In the genomic region with DNA sequence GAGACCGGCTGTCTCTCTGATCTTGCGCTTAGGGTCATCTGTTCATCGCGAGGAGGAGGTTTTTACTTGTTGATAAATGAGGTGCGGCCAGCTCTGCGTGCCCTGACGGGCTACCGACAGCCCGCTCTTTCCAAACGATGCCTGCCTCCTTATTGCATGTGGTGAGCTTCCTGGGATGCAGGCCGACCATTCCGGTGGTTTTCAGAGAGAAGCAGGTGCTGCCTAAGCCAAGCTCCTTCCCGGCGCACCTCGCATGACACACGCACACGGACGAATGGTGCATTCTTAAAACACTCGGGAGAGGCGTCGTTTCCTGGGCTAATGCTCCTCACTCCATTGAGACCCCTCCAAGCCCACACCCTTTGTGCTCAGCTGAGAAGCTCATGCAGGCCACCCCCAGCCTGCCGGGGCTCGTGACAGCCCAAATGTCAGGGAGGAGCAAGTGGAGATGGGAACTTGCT, we compare ENCODE assay signal across 28 cellular contexts.
A peak's percentile ranks its signal among the peaks of the same experiment; 100 is the strongest.
DNase-seq lines count a peak whose midpoint lies in the region; ATAC-seq and TF ChIP-seq lines count a peak whose summit lies in the region.
"Had no signal": no experiment of that assay in that cellular context is flagged by ENCODE, and none has a peak within 500 bp of the region (broad histone marks: within the 10 kb centered on the region; RNA-seq: fewer than 3 reads in every experiment).

No MANE protein-coding gene starts in this region.

- H3K4me3 ChIP-seq in dorsolateral prefrontal cortex (no peak overlapping the region), neural progenitor cell (no peak overlapping the region)
- H3K4me3 ChIP-seq: adrenal gland, body of pancreas, HAP-1, SK-N-MC, thyroid gland had no signal

- peak overlapping the region; percentile 77 for H3K27ac Mint-ChIP-seq in neural progenitor cell
- H3K27ac Mint-ChIP-seq: activated naive CD4-positive, alpha-beta T cell treated with anti-CD3 and anti-CD28 coated beads for 36 hours; CD8-positive, alpha-beta memory T cell; stimulated activated naive CD8-positive, alpha-beta T cell treated with anti-CD3 and anti-CD28 coated beads, Interleukin-15, Interleukin-2, amounts not matched to agents 100 ng/mL and 50 ng/mL, for 24 hours; T-helper 17 cell had no signal

- TF ChIP-seq CTCF in dorsolateral prefrontal cortex (IDR thresholded peaks at IDR 0.05 in 54 of 56, conservative IDR thresholded peaks at IDR 0.05 in 2 of 56; ENCODE audit: low read depth in 1 of 56, partially characterized antibody in 56 of 56) (no peak), neural progenitor cell (IDR thresholded peaks at IDR 0.05) (no peak)

- H3K27me3 ChIP-seq in dorsolateral prefrontal cortex, result peaks cover 0 to 20% (median 0%) of the 10 kb centered on the region in 45 donors
- H3K27me3 ChIP-seq in neural progenitor cell, result no peaks in the 10 kb centered on the region
- H3K27me3 ChIP-seq: body of pancreas, thyroid gland had no signal

- H3K4me2 ChIP-seq in neural progenitor cell, result no peak overlapping the region

- in situ Hi-C loops in KBM-7 (cut with MboI; ENCODE audit: low pct_unique_long_range_greater_than_20kb, low sequenced_read_pairs), result no loop called here

- H3K27ac ChIP-seq in dorsolateral prefrontal cortex (no peak overlapping the region), neural progenitor cell (no peak overlapping the region)
- H3K27ac ChIP-seq: adrenal gland, body of pancreas, RWPE1, SK-N-MC, thyroid gland had no signal

- no peak overlapping the region for H2AFZ ChIP-seq in neural progenitor cell (replicated peaks)

- peaks cover 3% of the 10 kb centered on the region for H3K27me3 Mint-ChIP-seq in neural progenitor cell (ENCODE audit: insufficient read depth, low read depth)

- no peak overlapping the region for H3K4me3 Mint-ChIP-seq in neural progenitor cell
- H3K4me3 Mint-ChIP-seq: activated naive CD4-positive, alpha-beta T cell treated with anti-CD3 and anti-CD28 coated beads for 36 hours; CD8-positive, alpha-beta memory T cell; stimulated activated naive CD8-positive, alpha-beta T cell treated with anti-CD3 and anti-CD28 coated beads, Interleukin-15, Interleukin-2, amounts not matched to agents 100 ng/mL and 50 ng/mL, for 24 hours; T-helper 17 cell had no signal

- H3K36me3 ChIP-seq in neural progenitor cell, result no peaks in the 10 kb centered on the region
- H3K36me3 ChIP-seq: adrenal gland, HAP-1, thyroid gland had no signal

- no peaks in the 10 kb centered on the region for H3K36me3 Mint-ChIP-seq in neural progenitor cell
- H3K36me3 Mint-ChIP-seq: CD8-positive, alpha-beta memory T cell had no signal

- H3F3A ChIP-seq in neural progenitor cell (ENCODE audit: low read depth), result no peaks in the 10 kb centered on the region

- H3K4me1 Mint-ChIP-seq in neural progenitor cell, result peaks cover 17% of the 10 kb centered on the region
- H3K4me1 Mint-ChIP-seq: CD8-positive, alpha-beta memory T cell had no signal

- peaks cover 3% of the 10 kb centered on the region for H3K9me3 Mint-ChIP-seq in neural progenitor cell
- H3K9me3 Mint-ChIP-seq: activated naive CD4-positive, alpha-beta T cell treated with anti-CD3 and anti-CD28 coated beads for 36 hours; CD8-positive, alpha-beta memory T cell; stimulated activated naive CD8-positive, alpha-beta T cell treated with anti-CD3 and anti-CD28 coated beads, Interleukin-15, Interleukin-2, amounts not matched to agents 100 ng/mL and 50 ng/mL, for 24 hours had no signal

- peak; percentile 46 for DNase-seq in cardiac septum (ENCODE audit: low spot score)
- no peak for DNase-seq in Right ventricle myocardium superior
- DNase-seq in dorsolateral prefrontal cortex, result peak in 7 of 10 donors; percentile 2 to 33 (median 12)
- DNase-seq in neural progenitor cell (ENCODE audit: low spot score), result no peak
- peak; percentile 25 for DNase-seq in ureter (ENCODE audit: low spot score)
- no peak for DNase-seq in hippocampal formation (lab: John Stamatoyannopoulos, UW)
- DNase-seq in KBM-7, result no peak
- DNase-seq: activated CD4-positive, alpha-beta T cell treated with anti-CD3 and anti-CD28 coated beads for 1 hour; activated naive CD4-positive, alpha-beta T cell treated with anti-CD3 and anti-CD28 coated beads for 36 hours; AML-193; CD8-positive, alpha-beta memory T cell; DMS 273 treated with DMSO at 0.1 percent for 48 hours; effector CD8-positive, alpha-beta T cell; erythroblast; glutamatergic neuron; mammary epithelial cell; NCI-H1105 treated with DMSO at 0.1 percent for 48 hours; NCI-H1930; NCI-H82; T-helper 17 cell; thyroid gland had no signal

- peaks cover 8% of the 10 kb centered on the region for H3K4me1 ChIP-seq in neural progenitor cell
- H3K4me1 ChIP-seq: adrenal gland, body of pancreas, HAP-1, thyroid gland had no signal

- intact Hi-C loops in cardiac septum (cut with DNase I) (no loop called here), Right ventricle myocardium superior (cut with DNase I) (no loop called here), dorsolateral prefrontal cortex (cut with DNase I) (no loop called here)

- no peak overlapping the region for H3K9ac ChIP-seq in neural progenitor cell

- ATAC-seq in Right ventricle myocardium superior (ENCODE audit: poor library complexity), result no peak
- no peak for ATAC-seq in GM18505 (IDR thresholded peaks at IDR 0.05; ENCODE audit: unreplicated experiment)
- ATAC-seq: body of pancreas, T-helper 17 cell had no signal

- H4K20me1 ChIP-seq in neural progenitor cell (ENCODE audit: low read depth), result no peaks in the 10 kb centered on the region

- H3K9me3 ChIP-seq in neural progenitor cell (ENCODE audit: low read depth), result no peaks in the 10 kb centered on the region
- H3K9me3 ChIP-seq: adrenal gland, body of pancreas, HAP-1, thyroid gland had no signal

- TF ChIP-seq POLR2A in GM18505 (IDR thresholded peaks at IDR 0.05; ENCODE audit: borderline replicate concordance, extremely low read depth, insufficient read depth, insufficient read length), result no peak

- H3K79me2 ChIP-seq in neural progenitor cell (ENCODE audit: low read depth), result no peaks in the 10 kb centered on the region

Comparison
In these comparisons a context has a peak if more than half of its experiments do, and no peak if none do; other contexts are left out.
1. DNase-seq: peak in cardiac septum (single experiment), dorsolateral prefrontal cortex (7 of 10) and ureter (single experiment); none in Right ventricle myocardium superior (single experiment), neural progenitor cell (single experiment), hippocampal formation (0 of 2) and KBM-7 (single experiment).